Comparison of ENCODE assay signal across 8 cellular contexts in genomic region chr9:99824378-99825157, GRCh38. TPM values are rescaled to one million over a fixed set of nuclear protein-coding genes. Genes with fewer than 3 reads are reported as not detected.
DNase-seq lines count a peak whose midpoint lies in the region; ATAC-seq and TF ChIP-seq lines count a peak whose summit lies in the region.

No MANE protein-coding gene starts in this region.

- H3K27ac ChIP-seq in OCI-LY1 (ENCODE audit: low read depth, low read length, poor library complexity, severe bottlenecking) (no peak overlapping the region), heart left ventricle (peak overlapping the region in 3 of 12 donors; percentile 98 to 100 (median 99))

- H3K9me2 ChIP-seq in OCI-LY1 (ENCODE audit: low read depth, low read length): no peaks in the 10 kb centered on the region

- no peaks in the 10 kb centered on the region for H3K9me3 Mint-ChIP-seq in activated naive CD4-positive, alpha-beta T cell treated with anti-CD3 and anti-CD28 coated beads for 36 hours

- H3K4me2 ChIP-seq in OCI-LY1 (ENCODE audit: low read length): peak overlapping the region; percentile 97

- no peak overlapping the region; the same call in 1 of the 2 replicates for H3K9ac ChIP-seq in OCI-LY1 (ENCODE audit: low read length)

- H3K4me3 ChIP-seq in OCI-LY1 (ENCODE audit: low read depth, low read length, poor library complexity, severe bottlenecking) (peak overlapping the region; percentile 76), heart left ventricle (peak overlapping the region; percentile 46 to 95 (median 88))

- H2AFZ ChIP-seq in OCI-LY1 (ENCODE audit: low read length): no peak overlapping the region

- H3K4me3 Mint-ChIP-seq in activated naive CD4-positive, alpha-beta T cell treated with anti-CD3 and anti-CD28 coated beads for 36 hours: peak overlapping the region; percentile 94

- ATAC-seq in heart left ventricle: no peak
- no peak for ATAC-seq in sciatic nerve
- ATAC-seq in HG02870 (IDR thresholded peaks at IDR 0.05; ENCODE audit: unreplicated experiment): no peak
- no peak for ATAC-seq in HG03045 (IDR thresholded peaks at IDR 0.05; ENCODE audit: unreplicated experiment)

- peaks cover 29% of the 10 kb centered on the region for H3K27me3 Mint-ChIP-seq in activated naive CD4-positive, alpha-beta T cell treated with anti-CD3 and anti-CD28 coated beads for 36 hours (ENCODE audit: low read depth)

- H3K27me3 ChIP-seq in OCI-LY1 (ENCODE audit: insufficient read depth, low read length) (no peaks in the 10 kb centered on the region), heart left ventricle (peaks cover 5 to 56% (median 11%) of the 10 kb centered on the region in 9 donors)

- H3K79me2 ChIP-seq in OCI-LY1 (ENCODE audit: insufficient read depth, low read length): no peaks in the 10 kb centered on the region

- no peak for TF ChIP-seq POLR2A in heart left ventricle (IDR thresholded peaks at IDR 0.05)

- peaks cover 17% of the 10 kb centered on the region for H3K36me3 Mint-ChIP-seq in activated naive CD4-positive, alpha-beta T cell treated with anti-CD3 and anti-CD28 coated beads for 36 hours (ENCODE audit: low read depth)

- H4K20me1 ChIP-seq in OCI-LY1 (ENCODE audit: insufficient read depth, low read length): no peaks in the 10 kb centered on the region

- DNase-seq in DMS 273 (lab: John Stamatoyannopoulos, UW; ENCODE audit: unreplicated experiment): peak; percentile 36
- DNase-seq in DMS 273 treated with DMSO at 0.1 percent for 48 hours (lab: John Stamatoyannopoulos, UW): no peak
- peak; percentile 81 for DNase-seq in activated naive CD4-positive, alpha-beta T cell treated with anti-CD3 and anti-CD28 coated beads for 36 hours
- peak in 4 of 5 donors; percentile 24 to 49 (median 32) for DNase-seq in heart left ventricle
- peak; percentile 71 for DNase-seq in sciatic nerve (ENCODE audit: low spot score)

- TF ChIP-seq CTCF in OCI-LY1 (IDR thresholded peaks at IDR 0.05; ENCODE audit: low read length): peak; percentile 69
- TF ChIP-seq CTCF in heart left ventricle (IDR thresholded peaks at IDR 0.05): peak in 11 of 12 donors; percentile 6 to 53 (median 39)

- no peaks in the 10 kb centered on the region for H3K9me3 ChIP-seq in OCI-LY1 (ENCODE audit: low read length)
- H3K9me3 ChIP-seq in heart left ventricle: no peaks in the 10 kb centered on the region

- peaks cover 57% of the 10 kb centered on the region for H3K4me1 Mint-ChIP-seq in activated naive CD4-positive, alpha-beta T cell treated with anti-CD3 and anti-CD28 coated beads for 36 hours (ENCODE audit: low read depth)

- H3K27ac Mint-ChIP-seq in activated naive CD4-positive, alpha-beta T cell treated with anti-CD3 and anti-CD28 coated beads for 36 hours: peak overlapping the region; percentile 75

- peaks cover 4% of the 10 kb centered on the region; the same call in 1 of the 2 replicates for H3F3A ChIP-seq in OCI-LY1 (ENCODE audit: insufficient read depth, low read length)

- CTCF ChIA-PET in activated naive CD4-positive, alpha-beta T cell treated with anti-CD3 and anti-CD28 coated beads for 36 hours (lab: Charles Lee): interaction anchor here (0.6 to 1.6 kb wide), 14 partner anchors 11 to 279 kb away, joined by 3 to 13 read pairs (median 4); partner anchors contain the start of gene STX17

- 22 to 54% (median 26%) methylated on average over 22 to 56 of the region's 56 CpGs for WGBS in heart left ventricle, 4 donors

- no peaks in the 10 kb centered on the region for H3K36me3 ChIP-seq in OCI-LY1 (ENCODE audit: insufficient read depth, low read length)
- H3K36me3 ChIP-seq in heart left ventricle: peaks cover 0 to 7% (median 0%) of the 10 kb centered on the region in 9 donors

- peaks cover 42% of the 10 kb centered on the region for H3K4me1 ChIP-seq in OCI-LY1 (ENCODE audit: insufficient read depth, low read length, severe bottlenecking)
- peaks cover 0 to 31% (median 13%) of the 10 kb centered on the region in 12 donors for H3K4me1 ChIP-seq in heart left ventricle

- intact Hi-C loops in activated naive CD4-positive, alpha-beta T cell treated with anti-CD3 and anti-CD28 coated beads for 36 hours (cut with micrococcal nuclease): loop anchor here (5.0 kb wide), 6 partner anchors 388 to 773 kb away; partner anchors contain the start of genes MSANTD3 and TGFBR1
- intact Hi-C loops in heart left ventricle (cut with DNase I): loop anchor here (5.0 to 10.0 kb wide), 11 partner anchors 78 to 602 kb away; partner anchors contain the start of genes STX17 (in 6 of the 10), ALG2 (in 2 of the 10), SEC61B (in 2 of the 10) and MSANTD3 (in 1 of the 10)
- intact Hi-C loops in sciatic nerve (cut with DNase I): no loop called here

RNA-seq across cellular contexts. Expression of gene NR4A3, which starts 2.9 kb away (rescaled TPM):
- total RNA-seq in activated naive CD4-positive, alpha-beta T cell treated with anti-CD3 and anti-CD28 coated beads for 36 hours: 1 to 10 TPM; 3.8 to 4.2 TPM
- total RNA-seq in heart left ventricle: 10 to 100 TPM in 4 of 9 donors, 1 to 10 TPM in 5; 1.5 to 27.8 (median 9.9) TPM
- polyA plus RNA-seq in heart left ventricle: 10 to 100 TPM in 1 of 2 donors, 1 to 10 TPM in 1; 1.6 to 17.5 TPM
- 42.2 TPM for total RNA-seq in sciatic nerve
